In genomic region chr3:150391200-150391599, GRCh38 we compare ENCODE assay signal across 1 cellular context.
TF ChIP-seq lines count a peak whose summit lies in the region.

No MANE protein-coding gene starts in this region.

TF ChIP-seq in K562, 482 proteins besides CTCF, POLR2A, EP300 and RAD21 (continued from another document):
- TF ChIP-seq, protein P1, sequence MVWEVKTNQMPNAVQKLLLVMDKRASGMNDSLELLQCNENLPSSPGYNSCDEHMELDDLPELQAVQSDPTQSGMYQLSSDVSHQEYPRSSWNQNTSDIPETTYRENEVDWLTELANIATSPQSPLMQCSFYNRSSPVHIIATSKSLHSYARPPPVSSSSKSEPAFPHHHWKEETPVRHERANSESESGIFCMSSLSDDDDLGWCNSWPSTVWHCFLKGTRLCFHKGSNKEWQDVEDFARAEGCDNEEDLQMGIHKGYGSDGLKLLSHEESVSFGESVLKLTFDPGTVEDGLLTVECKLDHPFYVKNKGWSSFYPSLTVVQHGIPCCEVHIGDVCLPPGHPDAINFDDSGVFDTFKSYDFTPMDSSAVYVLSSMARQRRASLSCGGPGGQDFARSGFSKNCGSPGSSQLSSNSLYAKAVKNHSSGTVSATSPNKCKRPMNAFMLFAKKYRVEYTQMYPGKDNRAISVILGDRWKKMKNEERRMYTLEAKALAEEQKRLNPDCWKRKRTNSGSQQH (CRISPR knock-in tag; IDR thresholded peaks at IDR 0.05): no peak
- TF ChIP-seq JUN (IDR thresholded peaks at IDR 0.05; ENCODE audit: borderline replicate concordance, low read depth, low read length) (peak; percentile 44; the same call in 1 of the 2 replicates), JUN (CRISPR knock-in tag; IDR thresholded peaks at IDR 0.05; ENCODE audit: borderline replicate concordance) (no peak), ZNF316 (IDR thresholded peaks at IDR 0.05) (peak; percentile 53), FOSL1 (tag; conservative IDR thresholded peaks at IDR 0.05) (peak; percentile 31; the same call in 1 of the 2 replicates), MAFF (IDR thresholded peaks at IDR 0.05; ENCODE audit: low read length) (peak; percentile 37; the same call in 1 of the 2 replicates), C11orf30 (IDR thresholded peaks at IDR 0.05; ENCODE audit: low read depth) (peak; percentile 65; the same call in 1 of the 2 replicates), JUND (IDR thresholded peaks at IDR 0.05; ENCODE audit: borderline replicate concordance, low read depth, low read length) (peak; percentile 63; the same call in 1 of the 2 replicates), JUND (tag; IDR thresholded peaks at IDR 0.05; ENCODE audit: borderline replicate concordance, low read depth, low read length) (peak; percentile 34; the same call in 1 of the 3 replicates), PHF20 (IDR thresholded peaks at IDR 0.05; ENCODE audit: partially characterized antibody) (no peak), ZNF146 (CRISPR knock-in tag; IDR thresholded peaks at IDR 0.05; ENCODE audit: unreplicated experiment) (no peak), NFE2 (IDR thresholded peaks at IDR 0.05; ENCODE audit: low read depth) (0 out of 2 replicates have a peak, but pooled peaks have one; percentile 31), MAFG (tag; conservative IDR thresholded peaks at IDR 0.05) (0 out of 2 replicates have a peak, but pooled peaks have one; percentile 38), FOXK2 (conservative IDR thresholded peaks at IDR 0.05 in 1 of 2, IDR thresholded peaks at IDR 0.05 in 1 of 2; ENCODE audit: low read depth in 2 of 2) (peak in 1 of 2 experiments; percentile 38; a peak in 1 of 4 replicates), SMARCA4 (IDR thresholded peaks at IDR 0.05) (0 out of 2 replicates have a peak, but pooled peaks have one; percentile 14), HDAC8 (tag; IDR thresholded peaks at IDR 0.05) (no peak)
- TF ChIP-seq, protein P2, sequence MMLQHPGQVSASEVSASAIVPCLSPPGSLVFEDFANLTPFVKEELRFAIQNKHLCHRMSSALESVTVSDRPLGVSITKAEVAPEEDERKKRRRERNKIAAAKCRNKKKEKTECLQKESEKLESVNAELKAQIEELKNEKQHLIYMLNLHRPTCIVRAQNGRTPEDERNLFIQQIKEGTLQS (IDR thresholded peaks at IDR 0.05): peak; percentile 75
- TF ChIP-seq, protein P2 (CRISPR knock-in tag; conservative IDR thresholded peaks at IDR 0.05): no peak
- TF ChIP-seq, protein P3, sequence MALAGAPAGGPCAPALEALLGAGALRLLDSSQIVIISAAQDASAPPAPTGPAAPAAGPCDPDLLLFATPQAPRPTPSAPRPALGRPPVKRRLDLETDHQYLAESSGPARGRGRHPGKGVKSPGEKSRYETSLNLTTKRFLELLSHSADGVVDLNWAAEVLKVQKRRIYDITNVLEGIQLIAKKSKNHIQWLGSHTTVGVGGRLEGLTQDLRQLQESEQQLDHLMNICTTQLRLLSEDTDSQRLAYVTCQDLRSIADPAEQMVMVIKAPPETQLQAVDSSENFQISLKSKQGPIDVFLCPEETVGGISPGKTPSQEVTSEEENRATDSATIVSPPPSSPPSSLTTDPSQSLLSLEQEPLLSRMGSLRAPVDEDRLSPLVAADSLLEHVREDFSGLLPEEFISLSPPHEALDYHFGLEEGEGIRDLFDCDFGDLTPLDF (CRISPR knock-in tag; IDR thresholded peaks at IDR 0.05): no peak
- TF ChIP-seq, protein P4, sequence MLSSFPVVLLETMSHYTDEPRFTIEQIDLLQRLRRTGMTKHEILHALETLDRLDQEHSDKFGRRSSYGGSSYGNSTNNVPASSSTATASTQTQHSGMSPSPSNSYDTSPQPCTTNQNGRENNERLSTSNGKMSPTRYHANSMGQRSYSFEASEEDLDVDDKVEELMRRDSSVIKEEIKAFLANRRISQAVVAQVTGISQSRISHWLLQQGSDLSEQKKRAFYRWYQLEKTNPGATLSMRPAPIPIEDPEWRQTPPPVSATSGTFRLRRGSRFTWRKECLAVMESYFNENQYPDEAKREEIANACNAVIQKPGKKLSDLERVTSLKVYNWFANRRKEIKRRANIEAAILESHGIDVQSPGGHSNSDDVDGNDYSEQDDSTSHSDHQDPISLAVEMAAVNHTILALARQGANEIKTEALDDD (IDR thresholded peaks at IDR 0.05): peak; percentile 31; the same call in 1 of the 2 replicates
- TF ChIP-seq, protein P5, sequence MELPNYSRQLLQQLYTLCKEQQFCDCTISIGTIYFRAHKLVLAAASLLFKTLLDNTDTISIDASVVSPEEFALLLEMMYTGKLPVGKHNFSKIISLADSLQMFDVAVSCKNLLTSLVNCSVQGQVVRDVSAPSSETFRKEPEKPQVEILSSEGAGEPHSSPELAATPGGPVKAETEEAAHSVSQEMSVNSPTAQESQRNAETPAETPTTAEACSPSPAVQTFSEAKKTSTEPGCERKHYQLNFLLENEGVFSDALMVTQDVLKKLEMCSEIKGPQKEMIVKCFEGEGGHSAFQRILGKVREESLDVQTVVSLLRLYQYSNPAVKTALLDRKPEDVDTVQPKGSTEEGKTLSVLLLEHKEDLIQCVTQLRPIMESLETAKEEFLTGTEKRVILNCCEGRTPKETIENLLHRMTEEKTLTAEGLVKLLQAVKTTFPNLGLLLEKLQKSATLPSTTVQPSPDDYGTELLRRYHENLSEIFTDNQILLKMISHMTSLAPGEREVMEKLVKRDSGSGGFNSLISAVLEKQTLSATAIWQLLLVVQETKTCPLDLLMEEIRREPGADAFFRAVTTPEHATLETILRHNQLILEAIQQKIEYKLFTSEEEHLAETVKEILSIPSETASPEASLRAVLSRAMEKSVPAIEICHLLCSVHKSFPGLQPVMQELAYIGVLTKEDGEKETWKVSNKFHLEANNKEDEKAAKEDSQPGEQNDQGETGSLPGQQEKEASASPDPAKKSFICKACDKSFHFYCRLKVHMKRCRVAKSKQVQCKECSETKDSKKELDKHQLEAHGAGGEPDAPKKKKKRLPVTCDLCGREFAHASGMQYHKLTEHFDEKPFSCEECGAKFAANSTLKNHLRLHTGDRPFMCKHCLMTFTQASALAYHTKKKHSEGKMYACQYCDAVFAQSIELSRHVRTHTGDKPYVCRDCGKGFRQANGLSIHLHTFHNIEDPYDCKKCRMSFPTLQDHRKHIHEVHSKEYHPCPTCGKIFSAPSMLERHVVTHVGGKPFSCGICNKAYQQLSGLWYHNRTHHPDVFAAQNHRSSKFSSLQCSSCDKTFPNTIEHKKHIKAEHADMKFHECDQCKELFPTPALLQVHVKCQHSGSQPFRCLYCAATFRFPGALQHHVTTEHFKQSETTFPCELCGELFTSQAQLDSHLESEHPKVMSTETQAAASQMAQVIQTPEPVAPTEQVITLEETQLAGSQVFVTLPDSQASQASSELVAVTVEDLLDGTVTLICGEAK (IDR thresholded peaks at IDR 0.05): no peak
- TF ChIP-seq, protein P5 (CRISPR knock-in tag; IDR thresholded peaks at IDR 0.05): no peak
